8 cellular contexts compared by ENCODE assay signal in genomic region chr3:182618085-182618732, GRCh38.
DNase-seq lines count a peak whose midpoint lies in the region; ATAC-seq, FAIRE-seq and TF ChIP-seq lines count a peak whose summit lies in the region.
"Had no signal": no experiment of that assay in that cellular context is flagged by ENCODE, and none has a peak within 500 bp of the region (broad histone marks: within the 10 kb centered on the region; RNA-seq: fewer than 3 reads in every experiment).

No MANE protein-coding gene starts in this region.

- no peaks in the 10 kb centered on the region for H3K27me3 ChIP-seq in HAP-1 (ENCODE audit: low read depth)
- H3K27me3 ChIP-seq in colonic mucosa = no peaks in the 10 kb centered on the region
- no peaks in the 10 kb centered on the region for H3K27me3 ChIP-seq in parathyroid adenoma (ENCODE audit: control insufficient read depth, insufficient read depth, low read length)

- H3K36me3 ChIP-seq in HAP-1 (replicated peaks) (no peaks in the 10 kb centered on the region), colonic mucosa (no peaks in the 10 kb centered on the region), parathyroid adenoma (ENCODE audit: control insufficient read depth, insufficient read depth, low read length) (no peaks in the 10 kb centered on the region)

- H3K36me3 Mint-ChIP-seq in stimulated activated memory B cell treated with anti-CD40 and anti-IgM and Interleukin-4, amounts not matched to agents 10 μg/mL and 1 μg/mL and 100 μg/mL, for 72 hours = no peaks in the 10 kb centered on the region
- H3K36me3 Mint-ChIP-seq: memory B cell had no signal

- no peaks in the 10 kb centered on the region for H3K79me2 ChIP-seq in parathyroid adenoma

- no peak overlapping the region for H3K4me2 ChIP-seq in parathyroid adenoma (ENCODE audit: low read length)

- peak; percentile 10 to 26 for DNase-seq in HAP-1 (ENCODE audit: low spot score in 2 of 2)
- DNase-seq in NCI-H345 (lab: John Stamatoyannopoulos, UW) = peak; percentile 47
- DNase-seq in colonic mucosa = no peak
- no peak for DNase-seq in RCC 7860 (ENCODE audit: low spot score)

- no peaks in the 10 kb centered on the region for H3K4me1 Mint-ChIP-seq in stimulated activated memory B cell treated with anti-CD40 and anti-IgM and Interleukin-4, amounts not matched to agents 10 μg/mL and 1 μg/mL and 100 μg/mL, for 72 hours
- H3K4me1 Mint-ChIP-seq: memory B cell had no signal

- H2AFZ ChIP-seq in parathyroid adenoma = peak overlapping the region; percentile 26

- FAIRE-seq in RCC 7860 (lab: Jason Lieb, UNC) = no peak

- H3K4me3 ChIP-seq in HAP-1 (no peak overlapping the region), colonic mucosa (no peak overlapping the region), parathyroid adenoma (ENCODE audit: low read depth, low read length) (no peak overlapping the region)

- H3K9ac ChIP-seq in colonic mucosa (ENCODE audit: low read depth in 2 of 2, low read length in 2 of 2) = no peak overlapping the region
- H3K9ac ChIP-seq in parathyroid adenoma = no peak overlapping the region

- H3K27ac Mint-ChIP-seq in stimulated activated memory B cell treated with anti-CD40 and anti-IgM and Interleukin-4, amounts not matched to agents 10 μg/mL and 1 μg/mL and 100 μg/mL, for 72 hours = no peak overlapping the region
- H3K27ac Mint-ChIP-seq: memory B cell had no signal

- ATAC-seq in stimulated activated memory B cell treated with anti-CD40 and anti-IgM and Interleukin-4, amounts not matched to agents 10 μg/mL and 1 μg/mL and 100 μg/mL, for 72 hours = no peak
- ATAC-seq in HG02870 (IDR thresholded peaks at IDR 0.05; ENCODE audit: unreplicated experiment) = no peak

- H3K9me3 Mint-ChIP-seq in stimulated activated memory B cell treated with anti-CD40 and anti-IgM and Interleukin-4, amounts not matched to agents 10 μg/mL and 1 μg/mL and 100 μg/mL, for 72 hours = no peaks in the 10 kb centered on the region
- H3K9me3 Mint-ChIP-seq: memory B cell had no signal

- no peaks in the 10 kb centered on the region for H3K9me3 ChIP-seq in HAP-1
- no peaks in the 10 kb centered on the region for H3K9me3 ChIP-seq in colonic mucosa
- H3K9me3 ChIP-seq in parathyroid adenoma (ENCODE audit: control insufficient read depth, low read length) = no peaks in the 10 kb centered on the region

- in situ Hi-C loops in HAP-1 (cut with MboI; ENCODE audit: low sequenced_read_pairs) = no loop called here

- no peaks in the 10 kb centered on the region for H3K4me1 ChIP-seq in HAP-1
- no peaks in the 10 kb centered on the region for H3K4me1 ChIP-seq in colonic mucosa
- H3K4me1 ChIP-seq in parathyroid adenoma = peaks cover 11% of the 10 kb centered on the region

- peaks cover 16% of the 10 kb centered on the region for H3K27me3 Mint-ChIP-seq in stimulated activated memory B cell treated with anti-CD40 and anti-IgM and Interleukin-4, amounts not matched to agents 10 μg/mL and 1 μg/mL and 100 μg/mL, for 72 hours

- H3K27ac ChIP-seq in colonic mucosa (no peak overlapping the region), parathyroid adenoma (peak overlapping the region; percentile 1)

- intact Hi-C loops in colonic mucosa (cut with DNase I) = loop anchor here (5.0 to 10.0 kb wide), 2 partner anchors 363 to 911 kb away; no protein-coding TSS in a partner anchor

- TF ChIP-seq CTCF in colonic mucosa (IDR thresholded peaks at IDR 0.05) (peak; percentile 50), parathyroid adenoma (IDR thresholded peaks at IDR 0.05) (peak; percentile 79)

- H3K4me3 Mint-ChIP-seq in stimulated activated memory B cell treated with anti-CD40 and anti-IgM and Interleukin-4, amounts not matched to agents 10 μg/mL and 1 μg/mL and 100 μg/mL, for 72 hours = no peak overlapping the region
- H3K4me3 Mint-ChIP-seq: memory B cell had no signal

Comparison
In these comparisons a context has a peak if more than half of its experiments do, and no peak if none do; other contexts are left out.
1. DNase-seq: peak in HAP-1 (2 of 2) and NCI-H345 (single experiment); none in colonic mucosa (single experiment) and RCC 7860 (single experiment).